In the genomic region with DNA sequence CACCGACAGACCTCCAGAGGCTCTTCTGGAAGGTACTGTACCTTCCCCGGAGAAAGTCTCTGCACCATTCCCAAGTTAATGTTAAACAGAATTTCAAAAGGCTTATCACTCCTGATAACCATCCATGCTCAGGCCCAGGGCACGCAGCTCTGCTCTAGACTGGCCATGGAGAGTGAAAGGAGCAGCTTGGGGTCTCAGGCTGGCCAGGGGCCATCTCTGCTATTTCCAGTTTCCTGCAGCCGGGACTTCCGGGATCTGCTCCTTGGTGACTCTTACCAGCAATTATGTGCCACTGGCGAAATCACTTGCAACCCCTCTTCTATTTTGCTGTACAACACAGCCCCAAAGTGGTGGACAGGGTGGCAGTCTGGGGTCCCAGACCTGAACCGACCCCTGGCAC, we compare ENCODE assay signal across 3 cellular contexts.
TF ChIP-seq lines count a peak whose summit lies in the region.

No MANE protein-coding gene starts in this region.

TF ChIP-seq in SK-N-SH, 30 proteins besides CTCF, POLR2A, EP300 and RAD21:
- TF ChIP-seq, protein P1, sequence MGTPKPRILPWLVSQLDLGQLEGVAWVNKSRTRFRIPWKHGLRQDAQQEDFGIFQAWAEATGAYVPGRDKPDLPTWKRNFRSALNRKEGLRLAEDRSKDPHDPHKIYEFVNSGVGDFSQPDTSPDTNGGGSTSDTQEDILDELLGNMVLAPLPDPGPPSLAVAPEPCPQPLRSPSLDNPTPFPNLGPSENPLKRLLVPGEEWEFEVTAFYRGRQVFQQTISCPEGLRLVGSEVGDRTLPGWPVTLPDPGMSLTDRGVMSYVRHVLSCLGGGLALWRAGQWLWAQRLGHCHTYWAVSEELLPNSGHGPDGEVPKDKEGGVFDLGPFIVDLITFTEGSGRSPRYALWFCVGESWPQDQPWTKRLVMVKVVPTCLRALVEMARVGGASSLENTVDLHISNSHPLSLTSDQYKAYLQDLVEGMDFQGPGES (IDR thresholded peaks at IDR 0.05; ENCODE audit: low read depth, low read length) = no peak
- TF ChIP-seq FOXJ3 (CRISPR knock-in tag; IDR thresholded peaks at IDR 0.05) (no peak), TEAD4 (IDR thresholded peaks at IDR 0.05; ENCODE audit: borderline replicate concordance, insufficient read depth) (no peak), SIN3A (IDR thresholded peaks at IDR 0.05; ENCODE audit: borderline replicate concordance, low read depth, low read length) (no peak), TCF12 (IDR thresholded peaks at IDR 0.05) (no peak), GATA2 (CRISPR knock-in tag; IDR thresholded peaks at IDR 0.05) (no peak), JUND (IDR thresholded peaks at IDR 0.05) (no peak), YY1 (IDR thresholded peaks at IDR 0.05; ENCODE audit: low read depth) (no peak)
- TF ChIP-seq, protein P2, sequence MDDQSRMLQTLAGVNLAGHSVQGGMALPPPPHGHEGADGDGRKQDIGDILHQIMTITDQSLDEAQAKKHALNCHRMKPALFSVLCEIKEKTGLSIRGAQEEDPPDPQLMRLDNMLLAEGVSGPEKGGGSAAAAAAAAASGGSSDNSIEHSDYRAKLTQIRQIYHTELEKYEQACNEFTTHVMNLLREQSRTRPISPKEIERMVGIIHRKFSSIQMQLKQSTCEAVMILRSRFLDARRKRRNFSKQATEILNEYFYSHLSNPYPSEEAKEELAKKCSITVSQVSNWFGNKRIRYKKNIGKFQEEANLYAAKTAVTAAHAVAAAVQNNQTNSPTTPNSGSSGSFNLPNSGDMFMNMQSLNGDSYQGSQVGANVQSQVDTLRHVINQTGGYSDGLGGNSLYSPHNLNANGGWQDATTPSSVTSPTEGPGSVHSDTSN (IDR thresholded peaks at IDR 0.05) = no peak
- TF ChIP-seq, protein P3, sequence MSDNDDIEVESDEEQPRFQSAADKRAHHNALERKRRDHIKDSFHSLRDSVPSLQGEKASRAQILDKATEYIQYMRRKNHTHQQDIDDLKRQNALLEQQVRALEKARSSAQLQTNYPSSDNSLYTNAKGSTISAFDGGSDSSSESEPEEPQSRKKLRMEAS (IDR thresholded peaks at IDR 0.05; ENCODE audit: low read depth) = no peak
- TF ChIP-seq, protein P4, sequence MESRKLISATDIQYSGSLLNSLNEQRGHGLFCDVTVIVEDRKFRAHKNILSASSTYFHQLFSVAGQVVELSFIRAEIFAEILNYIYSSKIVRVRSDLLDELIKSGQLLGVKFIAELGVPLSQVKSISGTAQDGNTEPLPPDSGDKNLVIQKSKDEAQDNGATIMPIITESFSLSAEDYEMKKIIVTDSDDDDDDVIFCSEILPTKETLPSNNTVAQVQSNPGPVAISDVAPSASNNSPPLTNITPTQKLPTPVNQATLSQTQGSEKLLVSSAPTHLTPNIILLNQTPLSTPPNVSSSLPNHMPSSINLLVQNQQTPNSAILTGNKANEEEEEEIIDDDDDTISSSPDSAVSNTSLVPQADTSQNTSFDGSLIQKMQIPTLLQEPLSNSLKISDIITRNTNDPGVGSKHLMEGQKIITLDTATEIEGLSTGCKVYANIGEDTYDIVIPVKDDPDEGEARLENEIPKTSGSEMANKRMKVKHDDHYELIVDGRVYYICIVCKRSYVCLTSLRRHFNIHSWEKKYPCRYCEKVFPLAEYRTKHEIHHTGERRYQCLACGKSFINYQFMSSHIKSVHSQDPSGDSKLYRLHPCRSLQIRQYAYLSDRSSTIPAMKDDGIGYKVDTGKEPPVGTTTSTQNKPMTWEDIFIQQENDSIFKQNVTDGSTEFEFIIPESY (IDR thresholded peaks at IDR 0.05; ENCODE audit: borderline replicate concordance, low read depth) = no peak

TF ChIP-seq in SK-N-SH treated with all-trans-retinoic acid at 6 μM for 48 hours, 23 proteins besides CTCF, POLR2A, EP300 and RAD21:
- TF ChIP-seq ZNF70 (CRISPR knock-in tag; IDR thresholded peaks at IDR 0.05) (no peak), CSDC2 (CRISPR knock-in tag; IDR thresholded peaks at IDR 0.05) (no peak), ZC3H10 (CRISPR knock-in tag; IDR thresholded peaks at IDR 0.05) (no peak), PPARA (CRISPR knock-in tag; IDR thresholded peaks at IDR 0.05; ENCODE audit: borderline replicate concordance) (no peak), ISL1 (CRISPR knock-in tag; IDR thresholded peaks at IDR 0.05) (no peak), ZFP3 (CRISPR knock-in tag; IDR thresholded peaks at IDR 0.05) (no peak), ZFP30 (CRISPR knock-in tag; IDR thresholded peaks at IDR 0.05) (no peak), SNAI2 (CRISPR knock-in tag; IDR thresholded peaks at IDR 0.05) (no peak)
- TF ChIP-seq, protein P5, sequence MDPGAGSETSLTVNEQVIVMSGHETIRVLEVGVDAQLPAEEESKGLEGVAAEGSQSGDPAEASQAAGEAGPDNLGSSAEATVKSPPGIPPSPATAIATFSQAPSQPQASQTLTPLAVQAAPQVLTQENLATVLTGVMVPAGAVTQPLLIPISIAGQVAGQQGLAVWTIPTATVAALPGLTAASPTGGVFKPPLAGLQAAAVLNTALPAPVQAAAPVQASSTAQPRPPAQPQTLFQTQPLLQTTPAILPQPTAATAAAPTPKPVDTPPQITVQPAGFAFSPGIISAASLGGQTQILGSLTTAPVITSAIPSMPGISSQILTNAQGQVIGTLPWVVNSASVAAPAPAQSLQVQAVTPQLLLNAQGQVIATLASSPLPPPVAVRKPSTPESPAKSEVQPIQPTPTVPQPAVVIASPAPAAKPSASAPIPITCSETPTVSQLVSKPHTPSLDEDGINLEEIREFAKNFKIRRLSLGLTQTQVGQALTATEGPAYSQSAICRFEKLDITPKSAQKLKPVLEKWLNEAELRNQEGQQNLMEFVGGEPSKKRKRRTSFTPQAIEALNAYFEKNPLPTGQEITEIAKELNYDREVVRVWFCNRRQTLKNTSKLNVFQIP (CRISPR knock-in tag; IDR thresholded peaks at IDR 0.05; ENCODE audit: borderline replicate concordance, low read depth) = no peak

TF ChIP-seq in H1, 55 proteins besides CTCF, POLR2A, EP300 and RAD21:
- TF ChIP-seq FOSL1 (IDR thresholded peaks at IDR 0.05; ENCODE audit: insufficient read depth, low read depth, low read length) (no peak), SUZ12 (IDR thresholded peaks at IDR 0.05; ENCODE audit: low read length) (no peak), KDM4A (IDR thresholded peaks at IDR 0.05; ENCODE audit: low read depth, low read length, severe bottlenecking) (no peak)
- TF ChIP-seq, protein P6, sequence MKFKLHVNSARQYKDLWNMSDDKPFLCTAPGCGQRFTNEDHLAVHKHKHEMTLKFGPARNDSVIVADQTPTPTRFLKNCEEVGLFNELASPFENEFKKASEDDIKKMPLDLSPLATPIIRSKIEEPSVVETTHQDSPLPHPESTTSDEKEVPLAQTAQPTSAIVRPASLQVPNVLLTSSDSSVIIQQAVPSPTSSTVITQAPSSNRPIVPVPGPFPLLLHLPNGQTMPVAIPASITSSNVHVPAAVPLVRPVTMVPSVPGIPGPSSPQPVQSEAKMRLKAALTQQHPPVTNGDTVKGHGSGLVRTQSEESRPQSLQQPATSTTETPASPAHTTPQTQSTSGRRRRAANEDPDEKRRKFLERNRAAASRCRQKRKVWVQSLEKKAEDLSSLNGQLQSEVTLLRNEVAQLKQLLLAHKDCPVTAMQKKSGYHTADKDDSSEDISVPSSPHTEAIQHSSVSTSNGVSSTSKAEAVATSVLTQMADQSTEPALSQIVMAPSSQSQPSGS (IDR thresholded peaks at IDR 0.05; ENCODE audit: low read length) = no peak
